In the genomic region with DNA sequence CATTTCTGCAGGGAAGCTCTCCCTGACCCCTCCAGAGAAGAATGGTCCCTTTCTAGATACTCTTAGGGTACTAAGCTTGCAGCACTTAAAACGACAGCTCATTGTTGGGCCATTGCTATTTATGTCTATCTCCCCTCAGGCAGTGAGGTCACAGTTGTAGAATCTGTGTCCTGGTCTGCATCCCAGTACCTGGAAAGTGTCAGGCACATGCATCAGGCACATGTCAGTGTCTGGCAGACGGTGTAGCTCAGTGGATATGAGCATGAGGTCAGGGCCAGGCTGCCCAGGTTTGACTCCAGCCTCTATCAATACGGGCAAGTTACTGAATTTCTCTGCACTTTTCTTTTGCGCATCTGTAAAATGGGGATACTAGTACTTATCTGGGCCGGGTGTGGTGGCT, we compare ENCODE assay signal across 33 cellular contexts. TPM values are rescaled to one million over a fixed set of nuclear protein-coding genes. Genes with fewer than 3 reads are reported as not detected.
DNase-seq lines count a peak whose midpoint lies in the region; ATAC-seq, FAIRE-seq and TF ChIP-seq lines count a peak whose summit lies in the region.
"Had no signal": no experiment of that assay in that cellular context is flagged by ENCODE, and none has a peak within 500 bp of the region (broad histone marks: within the 10 kb centered on the region; RNA-seq: fewer than 3 reads in every experiment).

No MANE protein-coding gene starts in this region.

- peak overlapping the region; percentile 64 for H3K27ac Mint-ChIP-seq in astrocyte (ENCODE audit: unreplicated experiment)
- H3K27ac Mint-ChIP-seq in activated CD8-positive, alpha-beta memory T cell treated with anti-CD3 and anti-CD28 coated beads, Interleukin-2, amount 10 ng/mL, durations not matched to agents 7 days and 5 days, result no peak overlapping the region
- H3K27ac Mint-ChIP-seq: activated CD4-positive, alpha-beta T cell treated with anti-CD3 and anti-CD28 coated beads, Interleukin-2, amount 10 ng/mL, durations not matched to agents 7 days and 5 days; stimulated activated naive CD8-positive, alpha-beta T cell treated with anti-CD3 and anti-CD28 coated beads, Interleukin-15, amount 100 ng/mL, for 72 hours; WTC11 had no signal

- H2AFZ ChIP-seq in astrocyte (ENCODE audit: low read depth, low read length) (no peak overlapping the region), HepG2 (ENCODE audit: low read length) (no peak overlapping the region)
- H2AFZ ChIP-seq: hepatocyte had no signal

- no peak overlapping the region for H3K9ac ChIP-seq in astrocyte (ENCODE audit: low read length)
- H3K9ac ChIP-seq in HepG2 (ENCODE audit: insufficient read depth, low read depth, low read length), result no peak overlapping the region

- peaks cover 2% of the 10 kb centered on the region for H3K27me3 Mint-ChIP-seq in astrocyte (ENCODE audit: low read depth, unreplicated experiment)
- H3K27me3 Mint-ChIP-seq in activated CD8-positive, alpha-beta memory T cell treated with anti-CD3 and anti-CD28 coated beads, Interleukin-2, amount 10 ng/mL, durations not matched to agents 7 days and 5 days, result peaks cover 5% of the 10 kb centered on the region
- H3K27me3 Mint-ChIP-seq: activated CD4-positive, alpha-beta T cell treated with anti-CD3 and anti-CD28 coated beads, Interleukin-2, amount 10 ng/mL, durations not matched to agents 7 days and 5 days; stimulated activated naive CD8-positive, alpha-beta T cell treated with anti-CD3 and anti-CD28 coated beads, Interleukin-15, amount 100 ng/mL, for 72 hours had no signal

- WGBS in A549 (ENCODE audit: missing lambda C conversion rate), result 88% methylated on average over 5 of the region's 5 CpGs
- WGBS in HepG2 (ENCODE audit: low lambda C conversion rate), result 50% methylated on average over 5 of the region's 5 CpGs

- ATAC-seq in A549, result no peak
- ATAC-seq in HepG2, result no peak
- ATAC-seq in activated CD8-positive, alpha-beta memory T cell treated with anti-CD3 and anti-CD28 coated beads, Interleukin-2, amount 10 ng/mL, durations not matched to agents 7 days and 5 days, result no peak
- no peak for ATAC-seq in left lung
- ATAC-seq: activated T-cell treated with anti-CD3 and anti-CD28 coated beads, Interleukin-2, amount 50 U/mL, for 4 hours; gastrocnemius medialis; PC-3; sciatic nerve; stimulated activated naive CD8-positive, alpha-beta T cell treated with anti-CD3 and anti-CD28 coated beads, Interleukin-15, amount 100 ng/mL, for 72 hours; WTC11 had no signal

- TF ChIP-seq RAD21 in A549 (conservative IDR thresholded peaks at IDR 0.05 in 1 of 2, IDR thresholded peaks at IDR 0.05 in 1 of 2) (no peak), HepG2 (CRISPR knock-in tag; IDR thresholded peaks at IDR 0.05) (no peak)

- POLR2A ChIA-PET in A549 (lab: Yijun Ruan, JAX), result interaction anchor here (0.7 kb wide), 1 partner anchor 232 kb away, joined by 5 read pairs; no protein-coding TSS in a partner anchor
- POLR2A ChIA-PET in HepG2 (lab: Yijun Ruan, JAX), result no interaction called here

- H3K27me3 ChIP-seq in astrocyte (ENCODE audit: insufficient read depth, low read length) (no peaks in the 10 kb centered on the region), HepG2 (ENCODE audit: control insufficient read depth in 1 of 2, insufficient read depth in 2 of 2, low read length in 2 of 2) (peaks cover 0 to 4% of the 10 kb centered on the region in 2 experiments; a peak in 2 of 5 replicates), left lung (no peaks in the 10 kb centered on the region)
- H3K27me3 ChIP-seq: brain microvascular endothelial cell, dorsolateral prefrontal cortex, gastrocnemius medialis, hepatocyte, thyroid gland had no signal

- no peak overlapping the region for H3K4me3 ChIP-seq in A549
- no peak overlapping the region for H3K4me3 ChIP-seq in astrocyte (ENCODE audit: insufficient read depth, low read depth, low read length)
- H3K4me3 ChIP-seq in HepG2 (replicated peaks in 1 of 3; ENCODE audit: insufficient read depth in 1 of 3, low read depth in 2 of 3, low read length in 3 of 3), result no peak overlapping the region
- no peak overlapping the region for H3K4me3 ChIP-seq in left lung
- H3K4me3 ChIP-seq: dorsolateral prefrontal cortex, gastrocnemius medialis, hepatocyte, thyroid gland had no signal

- H3K27ac ChIP-seq in A549 (peak overlapping the region; percentile 90 to 91), astrocyte (ENCODE audit: low read depth, low read length) (no peak overlapping the region), HepG2 (ENCODE audit: extremely low read length, insufficient read depth, low read length) (no peak overlapping the region), left lung (no peak overlapping the region)
- H3K27ac ChIP-seq: brain microvascular endothelial cell, dorsolateral prefrontal cortex, gastrocnemius medialis, hepatocyte, HL-60, neutrophil had no signal

- BruUV-seq in HepG2 (replicated peaks; lab: Mats Ljungman, UMichigan), result no TSS peak

- in situ Hi-C loops in HepG2 (cut with HindIII; ENCODE audit: extremely low pct_ligation_motif_present, low pct_unique_long_range_greater_than_20kb), result no loop called here

- H3K4me2 ChIP-seq in A549, result no peak overlapping the region
- H3K4me2 ChIP-seq in astrocyte (ENCODE audit: low read length), result no peak overlapping the region
- H3K4me2 ChIP-seq in HepG2 (ENCODE audit: low read depth, low read length), result no peak overlapping the region
- H3K4me2 ChIP-seq: hepatocyte had no signal

- H4K20me1 ChIP-seq in astrocyte (ENCODE audit: insufficient read depth, low read length) (no peaks in the 10 kb centered on the region), HepG2 (ENCODE audit: insufficient read depth, low read length) (no peaks in the 10 kb centered on the region)

- TF ChIP-seq EP300 in A549 (IDR thresholded peaks at IDR 0.05) (no peak), HepG2 (IDR thresholded peaks at IDR 0.05; ENCODE audit: low read depth in 2 of 2, low read length in 2 of 2) (no peak), HepG2 (CRISPR knock-in tag; IDR thresholded peaks at IDR 0.05; ENCODE audit: borderline replicate concordance) (no peak)

- peaks cover 53% of the 10 kb centered on the region for H3K4me1 ChIP-seq in A549
- peaks cover 23% of the 10 kb centered on the region for H3K4me1 ChIP-seq in astrocyte (ENCODE audit: insufficient read depth, low read length)
- H3K4me1 ChIP-seq in HepG2 (ENCODE audit: insufficient read depth, low read length), result peaks cover 67% of the 10 kb centered on the region
- peaks cover 6 to 28% of the 10 kb centered on the region in 2 donors for H3K4me1 ChIP-seq in left lung
- H3K4me1 ChIP-seq: gastrocnemius medialis had no signal

- CTCF ChIA-PET in A549 (lab: Yijun Ruan, JAX), result interaction anchor here (0.9 to 9.0 kb wide), 6 partner anchors 24 to 115 kb away, joined by 3 to 69 read pairs (median 3); partner anchors contain the start of gene NAIF1
- CTCF ChIA-PET in HepG2 (lab: Yijun Ruan, JAX; ENCODE audit: low intra/inter-chr PET ratio, low total read pairs), result no interaction called here
- CTCF ChIA-PET in activated CD8-positive, alpha-beta memory T cell treated with anti-CD3 and anti-CD28 coated beads, Interleukin-2, amount 10 ng/mL, durations not matched to agents 7 days and 5 days (lab: Charles Lee), result interaction anchor here (1.0 to 1.6 kb wide), 3 partner anchors 14 to 59 kb away, joined by 3 to 4 read pairs (median 3); no protein-coding TSS in a partner anchor

- no peak for TF ChIP-seq POLR2A in A549 (IDR thresholded peaks at IDR 0.05; ENCODE audit: low read length)
- no peak for TF ChIP-seq POLR2A in HepG2 (IDR thresholded peaks at IDR 0.05; ENCODE audit: insufficient read depth in 1 of 2, low read depth in 2 of 2, low read length in 2 of 2)

- DNase-seq in A549 (ENCODE audit: low read depth in 1 of 2, low spot score in 1 of 2), result no peak
- peak; percentile 72 for DNase-seq in ELF-1 (ENCODE audit: low read depth, low spot score)
- DNase-seq in astrocyte (ENCODE audit: low read depth), result no peak
- DNase-seq in HepG2 (ENCODE audit: low spot score), result no peak
- DNase-seq in urothelium cell line (ENCODE audit: low spot score), result no peak
- DNase-seq in frontal cortex (ENCODE audit: low spot score in 2 of 2), result no peak
- no peak for DNase-seq in activated CD8-positive, alpha-beta memory T cell treated with anti-CD3 and anti-CD28 coated beads, Interleukin-2, amount 10 ng/mL, durations not matched to agents 7 days and 5 days
- no peak for DNase-seq in left lung
- DNase-seq: activated CD4-positive, alpha-beta T cell treated with anti-CD3 and anti-CD28 coated beads, Interleukin-2, amount 10 ng/mL, durations not matched to agents 7 days and 5 days; activated gamma-delta T cell treated with Interleukin-2 at 50 U/mL for 16 hours; activated T-cell treated with anti-CD3 and anti-CD28 coated beads, Interleukin-2, amount 50 U/mL, for 4 hours; brain microvascular endothelial cell; DMS153; dorsolateral prefrontal cortex; gastrocnemius medialis; Karpas-422; mesendoderm; NCI-H1417 treated with DMSO at 0.1 percent for 48 hours; NCI-H2081; NCI-H2227 treated with DMSO at 0.1 percent for 48 hours; NCI-H526 treated with DMSO at 0.1 percent for 48 hours; PC-3; posterior cingulate gyrus; SIG-M5; stimulated activated CD8-positive, alpha-beta memory T cell treated with anti-CD3 and anti-CD28 coated beads, Interleukin-4, amount 100 ng/mL, for 48 hours; stimulated activated naive CD8-positive, alpha-beta T cell treated with anti-CD3 and anti-CD28 coated beads, Interleukin-15, amount 100 ng/mL, for 72 hours had no signal

- peaks cover 11% of the 10 kb centered on the region; the same call in 2 of the 3 replicates for H3K9me3 ChIP-seq in A549
- no peaks in the 10 kb centered on the region for H3K9me3 ChIP-seq in astrocyte (ENCODE audit: insufficient read depth, low read depth, low read length)
- no peaks in the 10 kb centered on the region for H3K9me3 ChIP-seq in HepG2 (ENCODE audit: low read length)
- H3K9me3 ChIP-seq in left lung, result no peaks in the 10 kb centered on the region
- H3K9me3 ChIP-seq: gastrocnemius medialis, neutrophil, thyroid gland had no signal

- FAIRE-seq in A549 (lab: Jason Lieb, UNC) (no peak), astrocyte (lab: Jason Lieb, UNC) (no peak), HepG2 (lab: Jason Lieb, UNC) (no peak), urothelium cell line (lab: Jason Lieb, UNC) (no peak), frontal cortex (lab: Jason Lieb, UNC) (no peak)
- FAIRE-seq: GM12891 had no signal

- intact Hi-C loops in HepG2 (cut with micrococcal nuclease; ENCODE audit: unreplicated experiment), result no loop called here
- intact Hi-C loops in left lung (cut with DNase I), result no loop called here

- no peak overlapping the region for H3K4me3 Mint-ChIP-seq in astrocyte (ENCODE audit: unreplicated experiment)
- no peak overlapping the region for H3K4me3 Mint-ChIP-seq in activated CD8-positive, alpha-beta memory T cell treated with anti-CD3 and anti-CD28 coated beads, Interleukin-2, amount 10 ng/mL, durations not matched to agents 7 days and 5 days
- H3K4me3 Mint-ChIP-seq: activated CD4-positive, alpha-beta T cell treated with anti-CD3 and anti-CD28 coated beads, Interleukin-2, amount 10 ng/mL, durations not matched to agents 7 days and 5 days; activated T-cell treated with anti-CD3 and anti-CD28 coated beads, Interleukin-2, amount 50 U/mL, for 4 hours; stimulated activated naive CD8-positive, alpha-beta T cell treated with anti-CD3 and anti-CD28 coated beads, Interleukin-15, amount 100 ng/mL, for 72 hours; WTC11 had no signal

- no peaks in the 10 kb centered on the region for H3K36me3 Mint-ChIP-seq in astrocyte (ENCODE audit: low read depth, unreplicated experiment)
- peaks cover 3% of the 10 kb centered on the region for H3K36me3 Mint-ChIP-seq in activated CD8-positive, alpha-beta memory T cell treated with anti-CD3 and anti-CD28 coated beads, Interleukin-2, amount 10 ng/mL, durations not matched to agents 7 days and 5 days

- H3K9me3 Mint-ChIP-seq in astrocyte (ENCODE audit: unreplicated experiment), result peaks cover 5% of the 10 kb centered on the region
- H3K9me3 Mint-ChIP-seq in activated CD8-positive, alpha-beta memory T cell treated with anti-CD3 and anti-CD28 coated beads, Interleukin-2, amount 10 ng/mL, durations not matched to agents 7 days and 5 days (ENCODE audit: low read depth), result peaks cover under 1% of the 10 kb centered on the region

- no peak for TF ChIP-seq CTCF in A549 (IDR thresholded peaks at IDR 0.05)
- TF ChIP-seq CTCF in astrocyte (IDR thresholded peaks at IDR 0.05; ENCODE audit: insufficient read depth, low read depth, low read length), result no peak
- TF ChIP-seq CTCF in HepG2 (CRISPR knock-in tag; IDR thresholded peaks at IDR 0.05), result no peak
- no peak for TF ChIP-seq CTCF in left lung (IDR thresholded peaks at IDR 0.05)

- H3K79me2 ChIP-seq in astrocyte (ENCODE audit: insufficient read depth, low read length) (no peaks in the 10 kb centered on the region), HepG2 (ENCODE audit: insufficient read depth, low read length) (no peaks in the 10 kb centered on the region)
- H3K79me2 ChIP-seq: hepatocyte had no signal

- peaks cover 17% of the 10 kb centered on the region for H3K4me1 Mint-ChIP-seq in astrocyte (ENCODE audit: low read depth, unreplicated experiment)
- H3K4me1 Mint-ChIP-seq in activated CD8-positive, alpha-beta memory T cell treated with anti-CD3 and anti-CD28 coated beads, Interleukin-2, amount 10 ng/mL, durations not matched to agents 7 days and 5 days, result peaks cover 14% of the 10 kb centered on the region

- H3K36me3 ChIP-seq in astrocyte (ENCODE audit: insufficient read depth, low read length) (no peaks in the 10 kb centered on the region), HepG2 (replicated peaks in 1 of 2; ENCODE audit: control insufficient read depth in 1 of 2, insufficient read depth in 2 of 2, low read length in 2 of 2) (no peaks in the 10 kb centered on the region), left lung (no peaks in the 10 kb centered on the region)
- H3K36me3 ChIP-seq: brain microvascular endothelial cell, gastrocnemius medialis, neutrophil, thyroid gland had no signal

RNA-seq across cellular contexts. Expression of gene EEIG1, which starts 22.2 kb away (rescaled TPM):
- polyA plus RNA-seq in A549 (2011; rRNA removed) (24.4 and 30.3 TPM in 2 replicates), A549 (2017; fragmentation: RNase III; extraction: RNeasy Plus Mini Kit Qiagen cat#74134 plus additional on column Dnase treatment) (24.1 to 33.0 TPM (median 31.5 TPM) in 3 replicates), HepG2 (2011; rRNA removed) (25.2 and 30.1 TPM in 2 replicates)
- polyA plus RNA-seq in A549 (2012; cell fraction: cytosol; rRNA removed), result 51.7 and 54.7 TPM in 2 replicates
- 83.0 and 94.5 TPM in 2 replicates for polyA plus RNA-seq in A549 (2012; cell fraction: nucleus; rRNA removed)
- polyA minus RNA-seq in A549 (2011; rRNA and poly(A)+ RNA removed), result 16.2 and 33.7 TPM in 2 replicates
- total RNA-seq in astrocyte (26.0 and 26.4 TPM in 2 replicates), HepG2 (2016; rRNA removed; fragmentation: Illumina TruSeq; extraction: Trizol) (16.1 and 16.6 TPM in 2 replicates), frontal cortex (5.7 TPM), left lung (10 to 100 TPM; 60.7 to 67.3 TPM)
- total RNA-seq in HepG2 (2016; cell fraction: cytosol; rRNA removed; fragmentation: Illumina TruSeq; extraction: Trizol; ENCODE audit: low read depth), result 10.4 and 11.3 TPM in 2 replicates
- 12.3 and 17.2 TPM in 2 replicates for total RNA-seq in HepG2 (2016; cell fraction: insoluble cytoplasmic fraction; rRNA removed; fragmentation: Illumina TruSeq; extraction: Trizol)
- 21.5 and 21.9 TPM in 2 replicates for total RNA-seq in HepG2 (2016; cell fraction: membrane; rRNA removed; fragmentation: Illumina TruSeq; extraction: Trizol)
- total RNA-seq in HepG2 (2016; cell fraction: nucleus; rRNA removed; fragmentation: Illumina TruSeq; extraction: Trizol), result 20.0 and 24.0 TPM in 2 replicates
- polyA plus RNA-seq in HepG2 (2011; cell fraction: cytosol; rRNA removed), result 19.7 and 22.7 TPM in 2 replicates
- 108 and 126 TPM in 2 replicates for polyA plus RNA-seq in HepG2 (2011; cell fraction: nucleus; rRNA removed)
- 22.5 and 36.8 TPM in 2 replicates for polyA plus RNA-seq in HepG2 (2012)
- polyA plus RNA-seq in HepG2 (2016; cell fraction: cytosol; fragmentation: Illumina TruSeq; extraction: Trizol; ENCODE audit: low read depth), result 3.8 and 4.2 TPM in 2 replicates
- 24.1 and 30.7 TPM in 2 replicates for polyA plus RNA-seq in HepG2 (2016; cell fraction: insoluble cytoplasmic fraction; fragmentation: Illumina TruSeq; extraction: Trizol; ENCODE audit: low read depth)
- 16.7 and 17.4 TPM in 2 replicates for polyA plus RNA-seq in HepG2 (2016; cell fraction: membrane; fragmentation: Illumina TruSeq; extraction: Trizol; ENCODE audit: low read depth)
- 72.4 and 76.1 TPM in 2 replicates for polyA plus RNA-seq in HepG2 (2016; cell fraction: nucleus; fragmentation: Illumina TruSeq; extraction: Trizol; ENCODE audit: insufficient read depth, low read depth)
- polyA minus RNA-seq in HepG2 (2011; rRNA and poly(A)+ RNA removed; ENCODE audit: low replicate concordance), result 25.3 and 40.6 TPM in 2 replicates
- 8.3 and 11.4 TPM in 2 replicates for polyA minus RNA-seq in HepG2 (2011; cell fraction: cytosol; rRNA and poly(A)+ RNA removed)
- polyA minus RNA-seq in HepG2 (2011; cell fraction: nucleus; rRNA and poly(A)+ RNA removed), result 25.0 and 25.4 TPM in 2 replicates
- 100 to 1,000 TPM in 1 of 2 experiments, 10 to 100 TPM in 1; 60.8 to 116 TPM for total RNA-seq in activated CD8-positive, alpha-beta memory T cell treated with anti-CD3 and anti-CD28 coated beads, Interleukin-2, amount 10 ng/mL, durations not matched to agents 7 days and 5 days

Comparison
In these comparisons a context has a peak if more than half of its experiments do, and no peak if none do; other contexts are left out.
1. H3K27ac ChIP-seq: peak in A549 (2 of 2); none in astrocyte (single experiment), HepG2 (single experiment) and left lung (0 of 2).